Comparison of ENCODE assay signal across 13 cellular contexts in the genomic region with DNA sequence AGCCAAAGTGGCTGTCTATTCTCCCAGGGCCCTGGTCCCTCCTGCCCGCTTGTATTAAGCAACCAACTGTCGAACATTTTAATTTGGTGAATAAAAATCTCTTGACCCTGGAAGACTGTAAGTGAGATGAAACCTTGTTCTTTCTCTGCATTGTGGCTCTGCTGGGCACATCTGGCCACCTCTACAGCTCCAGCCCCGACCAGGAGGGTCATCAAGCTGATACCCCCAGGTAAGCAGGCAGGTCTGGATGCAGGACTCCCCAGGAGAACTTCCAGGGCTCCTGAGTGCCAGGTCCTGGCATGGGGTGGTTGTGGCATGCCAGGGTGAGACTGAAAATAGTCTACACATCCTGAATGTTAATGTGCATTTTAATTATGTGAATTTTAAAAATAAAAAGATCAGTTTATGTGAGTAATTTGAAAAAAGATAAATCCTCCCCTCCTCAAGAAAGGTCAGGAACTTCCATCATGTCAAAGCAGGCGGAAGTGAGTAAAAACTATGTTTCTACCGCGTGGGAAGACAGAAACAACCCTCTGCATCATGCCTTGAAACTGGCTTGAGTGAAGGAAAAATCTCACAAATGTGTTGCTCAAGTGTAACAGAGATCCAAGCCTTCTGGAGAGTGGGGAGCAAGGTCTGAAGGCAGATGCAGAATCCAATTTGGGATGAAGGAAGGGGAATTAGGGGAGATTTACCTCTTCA.
"Had no signal": no experiment of that assay in that cellular context is flagged by ENCODE, and none has a peak within 500 bp of the region (broad histone marks: within the 10 kb centered on the region; RNA-seq: fewer than 3 reads in every experiment).

No MANE protein-coding gene starts in this region.

- H3K36me3 ChIP-seq: left ventricle myocardium inferior, ovary, tibial nerve had no signal

- H3K27ac ChIP-seq: foreskin keratinocyte, left ventricle myocardium inferior, ovary, tibial nerve had no signal

- H3K4me1 ChIP-seq: foreskin keratinocyte had no signal

- H3K9me3 ChIP-seq: ovary had no signal

- H3K27ac Mint-ChIP-seq: activated naive CD8-positive, alpha-beta T cell treated with anti-CD3 and anti-CD28 coated beads, Interleukin-2, amount 10 ng/mL, durations not matched to agents 7 days and 5 days; nephron had no signal

- H3K4me3 Mint-ChIP-seq: activated naive CD8-positive, alpha-beta T cell treated with anti-CD3 and anti-CD28 coated beads, Interleukin-2, amount 10 ng/mL, durations not matched to agents 7 days and 5 days; nephron had no signal

- H3K36me3 Mint-ChIP-seq: activated naive CD8-positive, alpha-beta T cell treated with anti-CD3 and anti-CD28 coated beads, Interleukin-2, amount 10 ng/mL, durations not matched to agents 7 days and 5 days had no signal

- H3K4me3 ChIP-seq: left ventricle myocardium inferior, ovary, tibial nerve had no signal

- H3K4me1 Mint-ChIP-seq: activated naive CD8-positive, alpha-beta T cell treated with anti-CD3 and anti-CD28 coated beads, Interleukin-2, amount 10 ng/mL, durations not matched to agents 7 days and 5 days; nephron had no signal

- DNase-seq: activated CD4-positive, alpha-beta T cell treated with anti-CD3 and anti-CD28 coated beads for 48 hours; activated gamma-delta T cell; activated naive CD8-positive, alpha-beta T cell treated with anti-CD3 and anti-CD28 coated beads, Interleukin-2, amount 10 ng/mL, durations not matched to agents 7 days and 5 days; aorta; foreskin keratinocyte; left ventricle myocardium inferior; mesenchymal stem cell; ovary; stimulated activated CD4-positive, alpha-beta T cell treated with anti-CD3 and anti-CD28 coated beads, Interleukin-4, amount 100 ng/mL, for 4 hours; SW 1271; T1000 had no signal

- ATAC-seq: foreskin keratinocyte had no signal

- H3K27me3 ChIP-seq: ovary, tibial nerve had no signal

- H3K9me3 Mint-ChIP-seq: activated naive CD8-positive, alpha-beta T cell treated with anti-CD3 and anti-CD28 coated beads, Interleukin-2, amount 10 ng/mL, durations not matched to agents 7 days and 5 days had no signal
